10 cellular contexts compared by ENCODE assay signal in genomic region chr4:2059726-2060577, GRCh38. TPM values are rescaled to one million over a fixed set of nuclear protein-coding genes. Genes with fewer than 3 reads are reported as not detected.
DNase-seq lines count a peak whose midpoint lies in the region; ATAC-seq and TF ChIP-seq lines count a peak whose summit lies in the region.
"Had no signal": no experiment of that assay in that cellular context is flagged by ENCODE, and none has a peak within 500 bp of the region (broad histone marks: within the 10 kb centered on the region; RNA-seq: fewer than 3 reads in every experiment).

No MANE protein-coding gene starts in this region.

- H3K18ac ChIP-seq in IMR-90 (ENCODE audit: low read depth, low read length): no peak overlapping the region

- CTCF ChIA-PET in IMR-90 (lab: Yijun Ruan, JAX): interaction anchor here (0.7 kb wide), 1 partner anchor 154 kb away, joined by 4 read pairs; no protein-coding TSS in a partner anchor

- H4K91ac ChIP-seq in IMR-90 (ENCODE audit: insufficient read depth, low read depth, low read length): no peak overlapping the region

- no peak overlapping the region for H2BK120ac ChIP-seq in IMR-90 (ENCODE audit: low read depth, low read length)

- no peak overlapping the region for H4K8ac ChIP-seq in IMR-90 (ENCODE audit: low read depth in 2 of 2, low read length in 2 of 2)

- POLR2A ChIA-PET in IMR-90 (lab: Charles Lee; ENCODE audit: unreplicated experiment): no interaction called here

- peaks cover 1% of the 10 kb centered on the region; the same call in 1 of the 2 replicates for H3K4me1 ChIP-seq in IMR-90 (ENCODE audit: control insufficient read depth, insufficient read depth, low read length)
- H3K4me1 ChIP-seq in osteoblast (ENCODE audit: insufficient read depth, low read length): no peaks in the 10 kb centered on the region

- H3K23ac ChIP-seq in IMR-90 (ENCODE audit: low read depth, low read length): no peak overlapping the region

- no peak overlapping the region for H2BK5ac ChIP-seq in IMR-90 (ENCODE audit: low read depth, low read length, poor library complexity, severe bottlenecking)

- no peak overlapping the region for H2AK5ac ChIP-seq in IMR-90 (ENCODE audit: low read depth, low read length)

- in situ Hi-C loops in IMR-90 (cut with MboI; ENCODE audit: low sequenced_read_pairs): no loop called here

- no peak for TF ChIP-seq POLR2A in IMR-90 (IDR thresholded peaks at IDR 0.05; ENCODE audit: low read depth, low read length)

- TF ChIP-seq CTCF in IMR-90 (conservative IDR thresholded peaks at IDR 0.05; ENCODE audit: low read depth, low read length) (no peak), osteoblast (IDR thresholded peaks at IDR 0.05; ENCODE audit: extremely low read depth, low read depth, low read length) (no peak)

- 4% methylated on average over 37 of the region's 101 CpGs; no CpG with 5 or more reads in 1 of the 2 experiments for WGBS in IMR-90 (ENCODE audit: extremely low coverage in 2 of 2, insufficient read length in 1 of 2), 2 experiments

- H3K56ac ChIP-seq in IMR-90 (ENCODE audit: extremely low read depth, insufficient read depth, low read length): no peak overlapping the region

- dilution Hi-C loops in IMR-90 (cut with HindIII; ENCODE audit: low sequenced_read_pairs, unreplicated experiment): no loop called here

- no peaks in the 10 kb centered on the region for H3K9me1 ChIP-seq in IMR-90 (ENCODE audit: insufficient read depth, low read length)

- H4K20me1 ChIP-seq in IMR-90 (ENCODE audit: insufficient read depth, low read length) (no peaks in the 10 kb centered on the region), osteoblast (ENCODE audit: insufficient read depth, low read length) (no peaks in the 10 kb centered on the region)

- DNase-seq in NCI-H146 (lab: John Stamatoyannopoulos, UW) (peak; percentile 60), NCI-H146 treated with DMSO at 0.1 percent for 48 hours (lab: John Stamatoyannopoulos, UW; ENCODE audit: unreplicated experiment) (no peak), IMR-90 (no peak), caudate nucleus (lab: John Stamatoyannopoulos, UW) (peak in 17 of 61 donors; percentile 27 to 60 (median 47)), osteoblast (ENCODE audit: insufficient read length, low spot score, missing footprints) (peak; percentile 86), cerebellar nuclear complex (lab: John Stamatoyannopoulos, UW) (no peak), cortex of kidney (lab: John Stamatoyannopoulos, UW) (no peak)
- DNase-seq: mammary epithelial cell had no signal

- no TSS peak for BruUV-seq in IMR-90 (replicated peaks; lab: Mats Ljungman, UMichigan)

- H3K4me3 ChIP-seq in IMR-90 (ENCODE audit: insufficient read depth, low read depth, low read length) (no peak overlapping the region; the same call in 1 of the 2 replicates), osteoblast (ENCODE audit: insufficient read depth, low read length) (no peak overlapping the region)

- intact Hi-C loops in IMR-90 (cut with micrococcal nuclease): no loop called here

- H3K4ac ChIP-seq in IMR-90 (ENCODE audit: low read depth, low read length): no peak overlapping the region

- no peak overlapping the region for H3K4me2 ChIP-seq in IMR-90 (ENCODE audit: low read depth, low read length)
- H3K4me2 ChIP-seq in osteoblast (ENCODE audit: insufficient read depth, low read length): no peak overlapping the region

- no peaks in the 10 kb centered on the region for H3K79me2 ChIP-seq in osteoblast (ENCODE audit: insufficient read depth, low read length)

- no peak overlapping the region for H3K9ac ChIP-seq in IMR-90 (ENCODE audit: low read depth, low read length)

- peaks cover 51% of the 10 kb centered on the region for H3K27me3 ChIP-seq in IMR-90 (ENCODE audit: control insufficient read depth, insufficient read depth, low read length)
- peaks cover 24% of the 10 kb centered on the region for H3K27me3 ChIP-seq in osteoblast (ENCODE audit: insufficient read depth, low read length)

- H3K9me3 ChIP-seq in IMR-90 (ENCODE audit: control insufficient read depth, insufficient read depth, low read length) (no peaks in the 10 kb centered on the region; the same call in 1 of the 2 replicates), osteoblast (ENCODE audit: low read depth, low read length) (no peaks in the 10 kb centered on the region)

- no peak for TF ChIP-seq RAD21 in IMR-90 (IDR thresholded peaks at IDR 0.05; ENCODE audit: low read length)

- no peaks in the 10 kb centered on the region for H3K36me3 ChIP-seq in IMR-90 (ENCODE audit: control insufficient read depth, insufficient read depth, low read length)
- H3K36me3 ChIP-seq in osteoblast (ENCODE audit: insufficient read depth, low read length): no peaks in the 10 kb centered on the region

- no peaks in the 10 kb centered on the region for H3K79me1 ChIP-seq in IMR-90 (ENCODE audit: low read depth in 1 of 2, low read length in 2 of 2)

- no peak overlapping the region for H3K27ac ChIP-seq in IMR-90 (ENCODE audit: insufficient read depth, low read length)
- H3K27ac ChIP-seq in caudate nucleus (ENCODE audit: low read depth, low read length): peak overlapping the region; percentile 19
- no peak overlapping the region for H3K27ac ChIP-seq in osteoblast (ENCODE audit: low read depth, low read length)

- H2AK9ac ChIP-seq in IMR-90 (replicated peaks; ENCODE audit: low read depth, low read length, poor library complexity): no peak overlapping the region

- ATAC-seq in IMR-90 (ENCODE audit: low read depth) (peak; percentile 42; the same call in 1 of the 2 replicates), GM18867 (IDR thresholded peaks at IDR 0.05; ENCODE audit: unreplicated experiment) (no peak)

- H2BK20ac ChIP-seq in IMR-90 (ENCODE audit: low read depth, low read length): no peak overlapping the region

- no peak overlapping the region for H2BK15ac ChIP-seq in IMR-90 (ENCODE audit: low read depth, low read length)

- no peak overlapping the region for H2AFZ ChIP-seq in IMR-90 (replicated peaks; ENCODE audit: low read length, poor library complexity)
- H2AFZ ChIP-seq in osteoblast (ENCODE audit: low read length): no peak overlapping the region

- H3K14ac ChIP-seq in IMR-90 (replicated peaks; ENCODE audit: low read depth, low read length): no peak overlapping the region

- no peak overlapping the region for H4K5ac ChIP-seq in IMR-90 (ENCODE audit: low read depth, low read length)

TF ChIP-seq in IMR-90, 13 proteins besides CTCF, POLR2A, EP300 and RAD21:
- TF ChIP-seq BHLHE40 (IDR thresholded peaks at IDR 0.05; ENCODE audit: low read depth, low read length) (no peak), MAFK (IDR thresholded peaks at IDR 0.05; ENCODE audit: low read depth, low read length) (no peak), RFX5 (IDR thresholded peaks at IDR 0.05; ENCODE audit: low read depth, low read length) (no peak), FOS (IDR thresholded peaks at IDR 0.05; ENCODE audit: low read depth, low read length) (no peak), RCOR1 (IDR thresholded peaks at IDR 0.05; ENCODE audit: insufficient replicate concordance, low read length) (no peak), NFE2L2 (IDR thresholded peaks at IDR 0.05; ENCODE audit: low read depth, low read length) (no peak), ELK1 (IDR thresholded peaks at IDR 0.05; ENCODE audit: borderline replicate concordance, low read depth, low read length) (no peak), SMC3 (IDR thresholded peaks at IDR 0.05; ENCODE audit: low read depth, low read length) (no peak), USF2 (IDR thresholded peaks at IDR 0.05; ENCODE audit: low read depth, low read length) (no peak), MAZ (IDR thresholded peaks at IDR 0.05; ENCODE audit: borderline replicate concordance, low read depth, low read length) (no peak), CHD1 (IDR thresholded peaks at IDR 0.05; ENCODE audit: low read depth, low read length) (no peak), CEBPB (IDR thresholded peaks at IDR 0.05; ENCODE audit: low read depth, low read length) (no peak), MXI1 (IDR thresholded peaks at IDR 0.05; ENCODE audit: borderline replicate concordance, low read depth, low read length) (no peak)

RNA-seq across cellular contexts. Expression of gene NAT8L, which starts 0.8 kb away (rescaled TPM):
- total RNA-seq in IMR-90 (2012; rRNA removed) (not detected in 2 replicates), osteoblast (under 0.01 TPM in 2 replicates)
- polyA plus RNA-seq in IMR-90 (2012; rRNA removed): 0.04 and 0.05 TPM in 2 replicates
- 0.05 TPM in 2 replicates for polyA plus RNA-seq in IMR-90 (2012; cell fraction: cytosol; rRNA removed)
- 0.08 and 0.14 TPM in 2 replicates for polyA plus RNA-seq in IMR-90 (2012; cell fraction: nucleus; rRNA removed; ENCODE audit: low replicate concordance)
- polyA plus RNA-seq: AG04450 had no signal

RNA-seq across cellular contexts. Expression of gene NELFA, which starts 51.2 kb away (rescaled TPM):
- total RNA-seq in IMR-90 (2012; rRNA removed): 4.3 and 5.8 TPM in 2 replicates
- 21.9 and 23.4 TPM in 2 replicates for polyA plus RNA-seq in IMR-90 (2012; rRNA removed)
- polyA plus RNA-seq in IMR-90 (2012; cell fraction: cytosol; rRNA removed): 15.8 and 24.7 TPM in 2 replicates
- 32.1 and 61.2 TPM in 2 replicates for polyA plus RNA-seq in IMR-90 (2012; cell fraction: nucleus; rRNA removed; ENCODE audit: low replicate concordance)
- 19.2 and 19.9 TPM in 2 replicates for total RNA-seq in osteoblast

Comparison
In these comparisons a context has a peak if more than half of its experiments do, and no peak if none do; other contexts are left out.
1. DNase-seq: peak in NCI-H146 (single experiment) and osteoblast (single experiment); none in NCI-H146 treated with DMSO at 0.1 percent for 48 hours (single experiment), IMR-90 (single experiment), cerebellar nuclear complex (0 of 2) and cortex of kidney (single experiment).